ENCODE assay signal across 1 cellular context in genomic region chr6:166381733-166382499, GRCh38.
TF ChIP-seq lines count a peak whose summit lies in the region.

No MANE protein-coding gene starts in this region.

TF ChIP-seq in WTC11, 78 proteins besides CTCF, POLR2A, EP300 and RAD21 (continued from another document):
- peak; percentile 62 for TF ChIP-seq ARID4B (CRISPR knock-in tag; IDR thresholded peaks at IDR 0.05; ENCODE audit: borderline replicate concordance)
